Comparison of ENCODE assay signal across 25 cellular contexts in the genomic region with DNA sequence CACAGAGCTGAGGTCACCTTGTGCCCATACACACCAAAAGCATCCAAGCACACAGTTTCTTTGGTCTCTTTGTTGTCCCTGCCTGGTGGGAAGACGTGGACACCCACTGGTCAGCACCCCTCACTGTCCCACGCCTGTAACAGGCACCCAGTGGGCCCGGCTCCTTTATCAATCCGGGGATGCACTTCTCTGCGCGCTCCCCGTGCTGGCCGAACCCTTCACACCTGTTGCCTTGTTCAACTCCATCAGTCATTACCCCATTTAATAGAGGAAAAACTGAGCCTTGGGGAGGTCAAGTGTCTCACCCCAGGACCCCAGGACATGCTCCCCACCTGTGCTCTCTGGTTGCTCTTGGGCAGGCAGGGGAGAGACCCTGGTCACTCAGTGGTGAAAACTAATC. TPM values are rescaled to one million over a fixed set of nuclear protein-coding genes. Genes with fewer than 3 reads are reported as not detected.
DNase-seq lines count a peak whose midpoint lies in the region; ATAC-seq and TF ChIP-seq lines count a peak whose summit lies in the region.
"Had no signal": no experiment of that assay in that cellular context is flagged by ENCODE, and none has a peak within 500 bp of the region (broad histone marks: within the 10 kb centered on the region; RNA-seq: fewer than 3 reads in every experiment).

No MANE protein-coding gene starts in this region.

- H3K27me3 ChIP-seq in endodermal cell (ENCODE audit: control insufficient read depth, insufficient read depth, low read length, poor library complexity, severe bottlenecking) (no peaks in the 10 kb centered on the region), neuronal stem cell (ENCODE audit: control insufficient read depth in 3 of 3, insufficient read depth in 3 of 3, low read depth in 1 of 3, low read length in 3 of 3) (peaks cover 0 to 28% (median 0%) of the 10 kb centered on the region in 3 experiments)

- H3K27me3 Mint-ChIP-seq in endodermal cell (ENCODE audit: insufficient read depth) (peaks cover 3% of the 10 kb centered on the region), natural killer cell (ENCODE audit: low read depth in 2 of 2) (peaks cover 12 to 15% of the 10 kb centered on the region in 2 donors)

- H3K36me3 ChIP-seq in endodermal cell (ENCODE audit: control insufficient read depth, insufficient read depth, low read length) (no peaks in the 10 kb centered on the region), neuronal stem cell (replicated peaks in 1 of 2; ENCODE audit: control insufficient read depth in 2 of 2, insufficient read depth in 2 of 2, low read length in 2 of 2) (peaks cover 0 to 1% of the 10 kb centered on the region in 2 donors)
- H3K36me3 ChIP-seq: SJSA1 had no signal

- no peak overlapping the region for H3K9ac ChIP-seq in endodermal cell (ENCODE audit: extremely low read depth, low read length, poor library complexity, severe bottlenecking)
- H3K9ac ChIP-seq in neuronal stem cell (ENCODE audit: low read depth, low read length, poor library complexity): no peak overlapping the region
- H3K9ac ChIP-seq: KMS-11 had no signal

- peak overlapping the region; percentile 90 for H2AFZ ChIP-seq in neuronal stem cell (ENCODE audit: low read length)

- H2BK120ac ChIP-seq in neuronal stem cell (ENCODE audit: low read depth, low read length): peak overlapping the region; percentile 88

- H3K4me3 ChIP-seq in endodermal cell (ENCODE audit: low read length) (no peak overlapping the region), neuronal stem cell (ENCODE audit: low read length in 2 of 2) (no peak overlapping the region)
- H3K4me3 ChIP-seq: SJSA1 had no signal

- H4K8ac ChIP-seq in neuronal stem cell (ENCODE audit: low read depth, low read length): peak overlapping the region; percentile 70

- H3K9me3 Mint-ChIP-seq in endodermal cell (peaks cover 4% of the 10 kb centered on the region), natural killer cell (no peaks in the 10 kb centered on the region)
- H3K9me3 Mint-ChIP-seq: HFFc6 had no signal

- H3K4ac ChIP-seq in neuronal stem cell (ENCODE audit: low read length): peak overlapping the region; percentile 69

- H3K4me2 ChIP-seq in neuronal stem cell (ENCODE audit: insufficient read depth, low read length, poor library complexity, severe bottlenecking): no peak overlapping the region
- H3K4me2 ChIP-seq: KMS-11 had no signal

- H4K91ac ChIP-seq in neuronal stem cell (ENCODE audit: low read depth, low read length, poor library complexity): peak overlapping the region; percentile 99

- H3K9me3 ChIP-seq in endodermal cell (ENCODE audit: control insufficient read depth, low read length) (no peaks in the 10 kb centered on the region), neuronal stem cell (replicated peaks in 1 of 2; ENCODE audit: control insufficient read depth in 2 of 2, insufficient read depth in 1 of 2, low read depth in 1 of 2, low read length in 2 of 2) (no peaks in the 10 kb centered on the region)
- H3K9me3 ChIP-seq: SJSA1 had no signal

- intact Hi-C loops in natural killer cell (cut with micrococcal nuclease): no loop called here

- H2BK15ac ChIP-seq in neuronal stem cell (ENCODE audit: low read length): peak overlapping the region; percentile 100

- 92 to 93% methylated on average over 6 to 8 of the region's 8 CpGs for WGBS in endodermal cell (ENCODE audit: insufficient coverage in 1 of 2, insufficient read length in 1 of 2), 2 experiments
- WGBS in neuronal stem cell (ENCODE audit: extremely low coverage in 2 of 2, insufficient read length in 2 of 2, insufficient replicate concordance in 1 of 2), 2 donors: no CpG with 5 or more reads among the region's 8 CpGs

- H3K27ac ChIP-seq in endodermal cell (ENCODE audit: low read depth, low read length): no peak overlapping the region
- peak overlapping the region; percentile 81 for H3K27ac ChIP-seq in neuronal stem cell (replicated peaks; ENCODE audit: low read length)
- H3K27ac ChIP-seq: KMS-11 had no signal

- ATAC-seq in natural killer cell: no peak
- ATAC-seq: Right ventricle myocardium inferior had no signal

- peak overlapping the region; percentile 72 for H3K14ac ChIP-seq in neuronal stem cell (ENCODE audit: low read length)

- H3K4me3 Mint-ChIP-seq in endodermal cell (no peak overlapping the region), natural killer cell (no peak overlapping the region)
- H3K4me3 Mint-ChIP-seq: CD14-positive monocyte, HFFc6 had no signal

- H3K27ac Mint-ChIP-seq in endodermal cell (no peak overlapping the region), natural killer cell (no peak overlapping the region)
- H3K27ac Mint-ChIP-seq: HFFc6 had no signal

- peak overlapping the region; percentile 96 for H2BK5ac ChIP-seq in neuronal stem cell (ENCODE audit: low read length)

- peak overlapping the region; percentile 99 for H2BK12ac ChIP-seq in neuronal stem cell (ENCODE audit: low read length)

- no peak overlapping the region for H3K23ac ChIP-seq in neuronal stem cell (ENCODE audit: low read depth, low read length, poor library complexity)

- TF ChIP-seq CTCF in endodermal cell (conservative IDR thresholded peaks at IDR 0.05): no peak
- TF ChIP-seq CTCF in natural killer cell (IDR thresholded peaks at IDR 0.05): no peak

- H3K18ac ChIP-seq in neuronal stem cell (ENCODE audit: low read length): peak overlapping the region; percentile 95

- H3K79me1 ChIP-seq in neuronal stem cell (ENCODE audit: low read depth, low read length): no peaks in the 10 kb centered on the region

- H3K36me3 Mint-ChIP-seq in endodermal cell (ENCODE audit: low read depth) (no peaks in the 10 kb centered on the region), natural killer cell (no peaks in the 10 kb centered on the region)
- H3K36me3 Mint-ChIP-seq: CD14-positive monocyte had no signal

- H3K4me1 ChIP-seq in endodermal cell (ENCODE audit: control insufficient read depth, insufficient read depth, low read length) (no peaks in the 10 kb centered on the region), neuronal stem cell (ENCODE audit: control insufficient read depth in 2 of 2, insufficient read depth in 1 of 2, low read depth in 1 of 2, low read length in 2 of 2) (peaks cover 14 to 27% of the 10 kb centered on the region in 2 donors)

- no peaks in the 10 kb centered on the region for H3K4me1 Mint-ChIP-seq in endodermal cell
- H3K4me1 Mint-ChIP-seq in natural killer cell: peaks cover 0 to 8% of the 10 kb centered on the region in 2 donors
- H3K4me1 Mint-ChIP-seq: CD14-positive monocyte had no signal

- peak; percentile 53 for DNase-seq in activated effector memory CD4-positive, alpha-beta T cell treated with anti-CD3 and anti-CD28 coated beads, Interleukin-2, amount 50 U/mL, for 16 hours
- no peak for DNase-seq in activated effector memory CD4-positive, alpha-beta T cell treated with Interleukin-2 at 50 U/mL for 16 hours
- DNase-seq in D341Med (ENCODE audit: low spot score): peak; percentile 11
- DNase-seq in endodermal cell: peak; percentile 35
- DNase-seq in neuronal stem cell (ENCODE audit: low spot score): no peak
- no peak for DNase-seq in natural killer cell
- DNase-seq in GM19240 (ENCODE audit: insufficient read length, low spot score): no peak
- no peak for DNase-seq in Kasumi-1 (lab: John Stamatoyannopoulos, UW)
- DNase-seq: AML-193, EL, GF-D8, HFFc6, NCI-H1105, NCI-H1694 treated with DMSO at 0.1 percent for 48 hours, NCI-H2081 treated with DMSO at 0.1 percent for 48 hours, NCI-H446 treated with DMSO at 0.1 percent for 48 hours, NCI-H526 treated with DMSO at 0.1 percent for 48 hours, OCI-M1 had no signal

- H2AK5ac ChIP-seq in neuronal stem cell (ENCODE audit: low read depth, low read length): peak overlapping the region; percentile 98

RNA-seq across cellular contexts. Expression of a gene that starts 49.7 kb away (rescaled TPM):
- total RNA-seq in endodermal cell (not detected), natural killer cell (not detected)
- 0.39 TPM for polyA plus RNA-seq in endodermal cell (2013, experiment 1 of 2)
- polyA plus RNA-seq in endodermal cell (2013, experiment 2 of 2): 0.41 TPM
- 0.13 TPM for polyA plus RNA-seq in neuronal stem cell (2013, experiment 1 of 2)
- 0.26 TPM for polyA plus RNA-seq in neuronal stem cell (2013, experiment 2 of 2)
- total RNA-seq: A172, H7, HFFc6, Right ventricle myocardium inferior, SJSA1 had no signal
- polyA plus RNA-seq: AG04450, CD14-positive monocyte had no signal

Comparison
In these comparisons a context has a peak if more than half of its experiments do, and no peak if none do; other contexts are left out.
1. DNase-seq: peak in activated effector memory CD4-positive, alpha-beta T cell treated with anti-CD3 and anti-CD28 coated beads, Interleukin-2, amount 50 U/mL, for 16 hours (single experiment), D341Med (single experiment) and endodermal cell (single experiment); none in activated effector memory CD4-positive, alpha-beta T cell treated with Interleukin-2 at 50 U/mL for 16 hours (single experiment), neuronal stem cell (single experiment), natural killer cell (single experiment), GM19240 (single experiment) and Kasumi-1 (0 of 2).